8 cellular contexts compared by ENCODE assay signal in the genomic region with DNA sequence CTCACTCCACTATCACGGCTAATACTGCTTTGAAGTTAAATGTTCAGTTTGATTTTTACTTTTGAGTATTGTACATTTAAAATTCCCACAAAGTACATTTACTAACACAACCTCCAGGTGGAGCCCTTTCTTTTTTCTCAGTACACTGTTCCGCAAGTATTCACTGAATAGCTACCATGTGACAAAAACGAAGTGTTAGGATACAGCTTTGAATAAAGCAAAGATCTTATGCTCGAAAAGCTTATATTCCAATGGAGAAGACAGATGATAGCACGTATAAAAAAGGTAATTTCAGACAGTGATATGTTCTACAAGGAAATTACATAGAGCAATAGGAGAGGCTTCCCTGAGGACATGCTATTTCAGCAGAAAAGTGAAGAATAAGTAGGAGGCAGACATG.
DNase-seq lines count a peak whose midpoint lies in the region; ATAC-seq lines count a peak whose summit lies in the region.

No MANE protein-coding gene starts in this region.

- peak; percentile 71 for ATAC-seq in Right ventricle myocardium inferior
- peak; percentile 70 for ATAC-seq in HG03066 (IDR thresholded peaks at IDR 0.05; ENCODE audit: low read depth, unreplicated experiment)
- ATAC-seq in HG03460 (IDR thresholded peaks at IDR 0.05; ENCODE audit: unreplicated experiment): no peak

- DNase-seq in Right ventricle myocardium inferior (ENCODE audit: missing footprints): no peak
- no peak for DNase-seq in cardiac septum (ENCODE audit: low spot score)
- peak; percentile 40 for DNase-seq in NCI-H460 (ENCODE audit: extremely low read depth, low read depth)
- peak; percentile 67 for DNase-seq in astrocyte of the hippocampus (ENCODE audit: low read depth, low spot score)
- peak; percentile 52 for DNase-seq in iPS-NIHi11 (ENCODE audit: low spot score)
- DNase-seq in stromal cell of bone marrow (ENCODE audit: low read depth): peak; percentile 28

- intact Hi-C loops in Right ventricle myocardium inferior (cut with DNase I): loop anchor here (1.0 to 10.0 kb wide), 2 partner anchors 296 to 844 kb away; no protein-coding TSS in a partner anchor
- intact Hi-C loops in cardiac septum (cut with DNase I): loop anchor here (1.0 to 10.0 kb wide), 3 partner anchors 237 to 534 kb away; no protein-coding TSS in a partner anchor

Comparison
In these comparisons a context has a peak if more than half of its experiments do, and no peak if none do; other contexts are left out.
1. DNase-seq: peak in NCI-H460 (single experiment), astrocyte of the hippocampus (single experiment), iPS-NIHi11 (single experiment) and stromal cell of bone marrow (single experiment); none in Right ventricle myocardium inferior (single experiment) and cardiac septum (single experiment).